Comparison of ENCODE assay signal across 9 cellular contexts in the genomic region with DNA sequence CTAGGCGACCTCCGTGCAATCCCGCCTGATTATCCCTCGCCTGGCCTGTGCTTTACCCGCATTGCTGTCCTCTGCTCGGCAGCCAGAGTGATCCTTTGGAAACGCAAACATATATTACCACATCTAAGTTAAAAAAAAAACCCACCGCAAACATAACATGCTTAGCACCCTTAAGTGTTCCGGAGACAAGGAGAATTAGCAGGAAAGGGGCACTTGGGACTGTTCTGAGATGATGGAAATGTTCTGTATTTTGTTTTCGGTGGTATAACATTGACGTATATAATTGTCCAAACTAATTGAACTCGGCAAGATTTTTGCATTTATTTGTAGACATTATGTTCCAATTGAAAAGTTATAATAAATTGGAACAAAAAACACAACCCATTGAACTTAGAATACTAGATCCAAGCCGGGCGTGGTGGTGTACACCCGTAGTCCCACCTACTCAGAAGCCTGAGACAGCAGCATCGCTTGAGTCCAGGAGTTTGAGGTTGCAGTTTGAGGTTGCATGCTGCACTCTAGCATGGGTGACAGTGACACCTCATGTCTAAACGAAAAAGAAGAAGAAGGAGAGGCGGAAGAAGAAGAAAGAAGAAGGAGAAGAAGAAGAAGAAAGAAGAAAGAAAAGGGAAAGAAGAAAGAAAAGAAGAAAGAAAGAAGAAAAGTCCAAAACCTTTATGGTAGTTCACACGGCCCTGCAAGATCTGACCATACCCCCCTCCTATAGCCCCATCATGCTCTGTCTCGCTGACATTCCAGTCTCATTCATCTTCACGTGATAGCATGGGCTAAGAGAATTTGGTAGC. TPM values are rescaled to one million over a fixed set of nuclear protein-coding genes. Genes with fewer than 3 reads are reported as not detected.
DNase-seq lines count a peak whose midpoint lies in the region; ATAC-seq and TF ChIP-seq lines count a peak whose summit lies in the region.
"Had no signal": no experiment of that assay in that cellular context is flagged by ENCODE, and none has a peak within 500 bp of the region (broad histone marks: within the 10 kb centered on the region; RNA-seq: fewer than 3 reads in every experiment).

No MANE protein-coding gene starts in this region.

- no peak for TF ChIP-seq CTCF in DND-41 (IDR thresholded peaks at IDR 0.05; ENCODE audit: borderline replicate concordance, extremely low read depth, low read length, poor library complexity, severe bottlenecking)
- TF ChIP-seq CTCF in choroid plexus epithelial cell (conservative IDR thresholded peaks at IDR 0.05; ENCODE audit: low read depth, low read length) = no peak

- H3K27ac ChIP-seq in DND-41 (ENCODE audit: low read length) (no peak overlapping the region), KOPT-K1 (ENCODE audit: low read depth, low read length, poor library complexity, severe bottlenecking) (peak overlapping the region; percentile 64)

- no peak for DNase-seq in DND-41
- no peak for DNase-seq in choroid plexus epithelial cell (ENCODE audit: low read depth)
- no peak for DNase-seq in HT-29 (ENCODE audit: low spot score)
- DNase-seq in DMS79 treated with DMSO at 0.1 percent for 48 hours (lab: John Stamatoyannopoulos, UW) = no peak
- DNase-seq in SIG-M5 (lab: John Stamatoyannopoulos, UW) = no peak
- no peak for DNase-seq in kidney glomerular epithelial cell (lab: John Stamatoyannopoulos, UW)

- H2AFZ ChIP-seq in DND-41 (ENCODE audit: low read depth, low read length) (peak overlapping the region; percentile 67), neuron (ENCODE audit: low read depth, low read length) (peak overlapping the region; percentile 68)

- no peak for ATAC-seq in DND-41 (ENCODE audit: insufficient read depth, low read depth)

- H3K9me3 ChIP-seq in DND-41 (ENCODE audit: insufficient read depth, low read length, severe bottlenecking) (no peaks in the 10 kb centered on the region), KOPT-K1 (ENCODE audit: insufficient read depth, low read length, poor library complexity, severe bottlenecking) (no peaks in the 10 kb centered on the region), neuron (ENCODE audit: low read length) (no peaks in the 10 kb centered on the region)

- peaks cover 43% of the 10 kb centered on the region for H3K79me2 ChIP-seq in DND-41 (ENCODE audit: insufficient read depth, low read length)

- H3K4me3 ChIP-seq in DND-41 (ENCODE audit: low read depth in 1 of 2, low read length in 2 of 2) (peak overlapping the region in 1 of 2 experiments; percentile 80; a peak in 3 of 4 replicates), choroid plexus epithelial cell (ENCODE audit: low read depth, low read length) (peak overlapping the region; percentile 91), neuron (ENCODE audit: low read length) (peak overlapping the region; percentile 66)

- no peaks in the 10 kb centered on the region for H3K27me3 ChIP-seq in DND-41 (ENCODE audit: insufficient read depth, low read length, poor library complexity)
- no peaks in the 10 kb centered on the region for H3K27me3 ChIP-seq in neuron (ENCODE audit: insufficient read depth, low read length)

- peak overlapping the region; percentile 81 for H3K9ac ChIP-seq in DND-41 (ENCODE audit: low read depth, low read length)

- H4K20me1 ChIP-seq in DND-41 (ENCODE audit: insufficient read depth, low read length) = peaks cover 30% of the 10 kb centered on the region; the same call in 1 of the 2 replicates

- peak overlapping the region; percentile 87 for H3K4me2 ChIP-seq in DND-41 (ENCODE audit: insufficient read depth, low read length)

- H3K36me3 ChIP-seq in DND-41 (ENCODE audit: insufficient read depth, low read length) (peaks cover 18% of the 10 kb centered on the region), KOPT-K1 (ENCODE audit: insufficient read depth, low read length) (peaks cover 29% of the 10 kb centered on the region), neuron (ENCODE audit: insufficient read depth, low read length) (peaks cover 1% of the 10 kb centered on the region)

- peaks cover 41% of the 10 kb centered on the region for H3K4me1 ChIP-seq in DND-41 (ENCODE audit: insufficient read depth, low read length)
- peaks cover 21% of the 10 kb centered on the region for H3K4me1 ChIP-seq in neuron (ENCODE audit: insufficient read depth, low read length)

RNA-seq across cellular contexts. Expression of gene POLR3H, which starts 0.6 kb away (rescaled TPM):
- 27.7 and 32.5 TPM in 2 replicates for total RNA-seq in HT-29 (2014; rRNA removed; shearing (Covaris generic))

RNA-seq across cellular contexts. Expression of gene CSDC2, which starts 15.9 kb away (rescaled TPM):
- total RNA-seq in HT-29 (2014; rRNA removed; shearing (Covaris generic)) = not detected in 2 replicates
- total RNA-seq: SK-MEL-5 had no signal

RNA-seq across cellular contexts. Expression of gene PMM1, which starts 44.8 kb away (rescaled TPM):
- 19.6 and 22.5 TPM in 2 replicates for total RNA-seq in HT-29 (2014; rRNA removed; shearing (Covaris generic))
